9 cellular contexts compared by ENCODE assay signal in the genomic region with DNA sequence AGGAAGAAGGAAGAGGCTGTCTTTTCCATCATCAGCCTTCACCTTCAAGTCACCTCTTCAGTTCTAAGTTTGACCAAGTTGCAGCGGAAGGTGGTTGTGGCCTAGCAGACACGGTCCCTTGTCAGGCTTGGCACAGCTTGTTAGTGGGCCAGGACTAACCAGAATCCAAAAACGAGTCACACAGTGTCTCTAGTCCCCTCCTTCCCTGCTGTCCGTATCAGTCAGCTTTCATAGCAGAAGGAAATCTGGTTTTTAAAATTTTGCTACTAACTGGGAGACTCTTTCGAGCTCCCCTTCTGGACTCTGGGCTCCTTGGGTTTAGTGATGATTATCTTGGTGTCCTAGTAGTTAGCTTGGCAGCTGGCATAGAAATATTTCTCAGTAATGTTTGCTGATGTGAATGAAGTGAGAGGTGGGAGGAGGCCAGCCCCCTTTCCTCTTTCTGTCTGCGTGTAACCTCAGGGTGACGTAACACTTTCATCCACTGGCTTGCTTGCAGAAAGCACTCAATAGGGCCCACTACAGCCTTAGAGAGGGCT. TPM values are rescaled to one million over a fixed set of nuclear protein-coding genes. Genes with fewer than 3 reads are reported as not detected.
DNase-seq lines count a peak whose midpoint lies in the region; ATAC-seq, FAIRE-seq and TF ChIP-seq lines count a peak whose summit lies in the region.
"Had no signal": no experiment of that assay in that cellular context is flagged by ENCODE, and none has a peak within 500 bp of the region (broad histone marks: within the 10 kb centered on the region; RNA-seq: fewer than 3 reads in every experiment).

No MANE protein-coding gene starts in this region.

- no peak for FAIRE-seq in HepG2 (lab: Jason Lieb, UNC)
- FAIRE-seq: islet of Langerhans had no signal

- peaks cover 15% of the 10 kb centered on the region for H3K79me2 ChIP-seq in HepG2 (ENCODE audit: insufficient read depth, low read length)

- 57% methylated on average over 7 of the region's 7 CpGs for WGBS in HepG2 (ENCODE audit: low lambda C conversion rate)

- peak overlapping the region; percentile 35; the same call in 1 of the 2 replicates for H3K9ac ChIP-seq in HepG2 (ENCODE audit: insufficient read depth, low read depth, low read length)

- POLR2A ChIA-PET in HepG2 (lab: Yijun Ruan, JAX), result no interaction called here

- H3K36me3 ChIP-seq in HepG2 (replicated peaks in 1 of 2; ENCODE audit: control insufficient read depth in 1 of 2, insufficient read depth in 2 of 2, low read length in 2 of 2), result no peaks in the 10 kb centered on the region

- peak; percentile 16 for DNase-seq in GDM1 (lab: John Stamatoyannopoulos, UW)
- DNase-seq in HL-60 (ENCODE audit: low read depth in 1 of 2, low spot score in 1 of 2), result peak in 1 of 2 experiments; percentile 85
- DNase-seq in activated T-helper 9 cell treated with anti-CD3 and anti-CD28 coated beads, Interleukin-2, amount 50 U/mL, for 16 hours (ENCODE audit: low read depth), result peak; percentile 28
- DNase-seq in HepG2 (ENCODE audit: low spot score), result no peak
- DNase-seq in stimulated activated CD8-positive, alpha-beta memory T cell treated with anti-CD3 and anti-CD28 coated beads, Interleukin-7, amount 100 ng/mL, for 4 hours (ENCODE audit: low read depth in 2 of 2), result peak; percentile 38 to 45
- DNase-seq in hippocampal formation (lab: John Stamatoyannopoulos, UW), result no peak
- DNase-seq in NCI-H2171 (lab: John Stamatoyannopoulos, UW), result no peak

- in situ Hi-C loops in HepG2 (cut with HindIII; ENCODE audit: extremely low pct_ligation_motif_present, low pct_unique_long_range_greater_than_20kb), result no loop called here

- peak overlapping the region; percentile 80 for H3K4me2 ChIP-seq in HepG2 (ENCODE audit: low read depth, low read length)

- H3K4me1 ChIP-seq in HepG2 (ENCODE audit: insufficient read depth, low read length), result peaks cover 31% of the 10 kb centered on the region

- no peaks in the 10 kb centered on the region for H3K9me3 ChIP-seq in HepG2 (ENCODE audit: low read length)

- CTCF ChIA-PET in HepG2 (lab: Yijun Ruan, JAX; ENCODE audit: low intra/inter-chr PET ratio, low total read pairs), result no interaction called here

- TF ChIP-seq POLR2A in HepG2 (IDR thresholded peaks at IDR 0.05; ENCODE audit: insufficient read depth in 1 of 2, low read depth in 2 of 2, low read length in 2 of 2), result no peak

- no peak overlapping the region for H2AFZ ChIP-seq in HepG2 (ENCODE audit: low read length)

- no peak for ATAC-seq in HepG2
- no peak for ATAC-seq in GM21737 (IDR thresholded peaks at IDR 0.05; ENCODE audit: unreplicated experiment)

- no peaks in the 10 kb centered on the region for H4K20me1 ChIP-seq in HepG2 (ENCODE audit: insufficient read depth, low read length)

- intact Hi-C loops in HepG2 (cut with micrococcal nuclease; ENCODE audit: unreplicated experiment), result loop anchor here (5.0 to 10.0 kb wide), 2 partner anchors 52 to 234 kb away; no protein-coding TSS in a partner anchor

- no peaks in the 10 kb centered on the region for H3K27me3 ChIP-seq in HL-60 (ENCODE audit: insufficient read depth, poor library complexity, severe bottlenecking)
- no peaks in the 10 kb centered on the region for H3K27me3 ChIP-seq in HepG2 (ENCODE audit: control insufficient read depth in 1 of 2, insufficient read depth in 2 of 2, low read length in 2 of 2)

- no TSS peak for BruUV-seq in HepG2 (replicated peaks; lab: Mats Ljungman, UMichigan)

- peak overlapping the region; percentile 96 for H3K27ac ChIP-seq in HL-60 (replicated peaks)
- no peak overlapping the region for H3K27ac ChIP-seq in HepG2 (ENCODE audit: extremely low read length, insufficient read depth, low read length)

- TF ChIP-seq CTCF in HL-60 (IDR thresholded peaks at IDR 0.05; ENCODE audit: insufficient read depth, low read length), result no peak
- TF ChIP-seq CTCF in HepG2 (CRISPR knock-in tag; IDR thresholded peaks at IDR 0.05), result no peak

- H3K4me3 ChIP-seq in HL-60 (replicated peaks; ENCODE audit: insufficient read depth, low read length) (peak overlapping the region; percentile 58), HepG2 (replicated peaks in 1 of 3; ENCODE audit: insufficient read depth in 1 of 3, low read depth in 2 of 3, low read length in 3 of 3) (peak overlapping the region in 2 of 3 experiments; percentile 47 to 53; a peak in 1 of 6 replicates)

- TF ChIP-seq RAD21 in HepG2 (CRISPR knock-in tag; IDR thresholded peaks at IDR 0.05), result no peak

- no peak for TF ChIP-seq EP300 in HepG2 (IDR thresholded peaks at IDR 0.05; ENCODE audit: low read depth in 2 of 2, low read length in 2 of 2)
- no peak for TF ChIP-seq EP300 in HepG2 (CRISPR knock-in tag; IDR thresholded peaks at IDR 0.05; ENCODE audit: borderline replicate concordance)

TF ChIP-seq in HepG2, 621 proteins besides CTCF, POLR2A, EP300 and RAD21:
- TF ChIP-seq ZNF331 (CRISPR knock-in tag; IDR thresholded peaks at IDR 0.05), result no peak
- TF ChIP-seq CEBPG (CRISPR knock-in tag; IDR thresholded peaks at IDR 0.05), result 0 out of 2 replicates have a peak, but pooled peaks have one; percentile 24
- peak; percentile 32; the same call in 1 of the 2 replicates for TF ChIP-seq CEBPB (IDR thresholded peaks at IDR 0.05; ENCODE audit: borderline replicate concordance, low read depth, low read length)

RNA-seq across cellular contexts. Expression of a gene that starts 3.8 kb away (rescaled TPM):
- 2.2 and 2.8 TPM in 2 replicates for total RNA-seq in HepG2 (2016; rRNA removed; fragmentation: Illumina TruSeq; extraction: Trizol)
- 1.0 and 1.2 TPM in 2 replicates for total RNA-seq in HepG2 (2016; cell fraction: cytosol; rRNA removed; fragmentation: Illumina TruSeq; extraction: Trizol; ENCODE audit: low read depth)
- total RNA-seq in HepG2 (2016; cell fraction: insoluble cytoplasmic fraction; rRNA removed; fragmentation: Illumina TruSeq; extraction: Trizol), result 1.8 and 2.5 TPM in 2 replicates
- 2.9 and 3.4 TPM in 2 replicates for total RNA-seq in HepG2 (2016; cell fraction: membrane; rRNA removed; fragmentation: Illumina TruSeq; extraction: Trizol)
- 3.9 and 4.2 TPM in 2 replicates for total RNA-seq in HepG2 (2016; cell fraction: nucleus; rRNA removed; fragmentation: Illumina TruSeq; extraction: Trizol)
- polyA plus RNA-seq in HepG2 (2011; rRNA removed), result 3.0 and 3.3 TPM in 2 replicates
- polyA plus RNA-seq in HepG2 (2011; cell fraction: cytosol; rRNA removed), result 1.9 and 2.1 TPM in 2 replicates
- 3.5 and 4.3 TPM in 2 replicates for polyA plus RNA-seq in HepG2 (2011; cell fraction: nucleus; rRNA removed)
- 1.8 and 2.6 TPM in 2 replicates for polyA plus RNA-seq in HepG2 (2012)
- 1.1 and 1.2 TPM in 2 replicates for polyA plus RNA-seq in HepG2 (2016; cell fraction: cytosol; fragmentation: Illumina TruSeq; extraction: Trizol; ENCODE audit: low read depth)
- 2.7 and 3.6 TPM in 2 replicates for polyA plus RNA-seq in HepG2 (2016; cell fraction: insoluble cytoplasmic fraction; fragmentation: Illumina TruSeq; extraction: Trizol; ENCODE audit: low read depth)
- polyA plus RNA-seq in HepG2 (2016; cell fraction: membrane; fragmentation: Illumina TruSeq; extraction: Trizol; ENCODE audit: low read depth), result 2.5 and 3.2 TPM in 2 replicates
- 4.6 and 5.1 TPM in 2 replicates for polyA plus RNA-seq in HepG2 (2016; cell fraction: nucleus; fragmentation: Illumina TruSeq; extraction: Trizol; ENCODE audit: insufficient read depth, low read depth)
- polyA minus RNA-seq in HepG2 (2011; rRNA and poly(A)+ RNA removed; ENCODE audit: low replicate concordance), result 7.0 and 9.1 TPM in 2 replicates
- 3.4 and 4.0 TPM in 2 replicates for polyA minus RNA-seq in HepG2 (2011; cell fraction: cytosol; rRNA and poly(A)+ RNA removed)
- 8.1 and 12.8 TPM in 2 replicates for polyA minus RNA-seq in HepG2 (2011; cell fraction: nucleus; rRNA and poly(A)+ RNA removed)

Comparison
In these comparisons a context has a peak if more than half of its experiments do, and no peak if none do; other contexts are left out.
1. DNase-seq: peak in GDM1 (single experiment), activated T-helper 9 cell treated with anti-CD3 and anti-CD28 coated beads, Interleukin-2, amount 50 U/mL, for 16 hours (single experiment) and stimulated activated CD8-positive, alpha-beta memory T cell treated with anti-CD3 and anti-CD28 coated beads, Interleukin-7, amount 100 ng/mL, for 4 hours (2 of 2); none in HepG2 (single experiment), hippocampal formation (0 of 2) and NCI-H2171 (single experiment).